ENCODE assay signal across 8 cellular contexts in the genomic region with DNA sequence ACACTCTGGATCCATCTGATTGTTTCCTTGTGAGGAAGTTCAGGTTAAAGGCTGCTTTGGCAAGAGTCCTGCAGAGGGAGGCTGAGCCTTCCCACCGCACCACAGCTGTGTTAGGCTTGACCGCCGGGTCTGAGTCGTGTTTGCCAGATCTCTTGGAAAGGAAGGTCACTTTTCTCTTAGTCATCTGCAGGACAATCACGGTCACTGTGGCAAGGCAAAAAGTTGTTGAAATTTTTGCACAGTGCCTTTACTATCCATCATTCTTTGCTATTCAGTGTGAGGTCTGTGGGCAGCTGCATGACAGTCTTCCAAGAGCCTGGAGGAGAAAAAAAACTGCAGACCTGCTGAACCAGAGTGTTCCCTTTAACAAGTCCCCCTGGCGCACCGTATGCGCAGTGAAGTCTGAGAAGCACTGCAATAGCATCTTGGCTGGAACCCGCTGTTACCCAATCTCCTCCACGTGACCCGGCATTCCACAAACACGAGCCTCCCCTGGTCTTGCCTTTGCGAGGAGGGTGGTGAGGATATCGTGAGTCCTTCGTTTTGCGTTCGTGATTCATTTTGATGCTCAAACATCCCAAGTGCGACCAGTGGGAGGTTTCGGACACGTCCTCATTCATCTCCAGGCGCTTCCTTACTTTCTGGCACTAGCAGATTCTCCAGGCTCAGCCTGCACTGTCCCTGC. TPM values are rescaled to one million over a fixed set of nuclear protein-coding genes. Genes with fewer than 3 reads are reported as not detected.
DNase-seq lines count a peak whose midpoint lies in the region; ATAC-seq and TF ChIP-seq lines count a peak whose summit lies in the region.

No MANE protein-coding gene starts in this region.

- H3K27ac Mint-ChIP-seq in activated T-cell treated with anti-CD3 and anti-CD28 coated beads, Interleukin-2, amount 50 U/mL, for 72 hours, result peak overlapping the region; percentile 85
- H3K27ac Mint-ChIP-seq in chondrocyte (ENCODE audit: unreplicated experiment), result peak overlapping the region; percentile 54

- H3K27me3 Mint-ChIP-seq in activated T-cell treated with anti-CD3 and anti-CD28 coated beads, Interleukin-2, amount 50 U/mL, for 72 hours (ENCODE audit: low read depth), result no peaks in the 10 kb centered on the region
- no peaks in the 10 kb centered on the region for H3K27me3 Mint-ChIP-seq in chondrocyte (ENCODE audit: low read depth)

- no peaks in the 10 kb centered on the region for H3K36me3 Mint-ChIP-seq in activated T-cell treated with anti-CD3 and anti-CD28 coated beads, Interleukin-2, amount 50 U/mL, for 72 hours (ENCODE audit: insufficient read depth in 2 of 2)
- H3K36me3 Mint-ChIP-seq in chondrocyte (ENCODE audit: low read depth), result no peaks in the 10 kb centered on the region

- no peak for ATAC-seq in activated T-cell treated with anti-CD3 and anti-CD28 coated beads, Interleukin-2, amount 50 U/mL, for 72 hours (replicated peaks in 1 of 2)

- H3K4me1 Mint-ChIP-seq in activated T-cell treated with anti-CD3 and anti-CD28 coated beads, Interleukin-2, amount 50 U/mL, for 72 hours (ENCODE audit: low read depth), result peaks cover 69% of the 10 kb centered on the region
- H3K4me1 Mint-ChIP-seq in chondrocyte (ENCODE audit: low read depth), result peaks cover 82% of the 10 kb centered on the region

- H3K4me3 Mint-ChIP-seq in activated T-cell treated with anti-CD3 and anti-CD28 coated beads, Interleukin-2, amount 50 U/mL, for 72 hours, result peak overlapping the region; percentile 23 to 68
- H3K4me3 Mint-ChIP-seq in chondrocyte (ENCODE audit: unreplicated experiment), result no peak overlapping the region

- no peak for TF ChIP-seq CTCF in chondrocyte (IDR thresholded peaks at IDR 0.05)

- no peaks in the 10 kb centered on the region for H3K36me3 ChIP-seq in urinary bladder (ENCODE audit: insufficient read depth)

- H3K4me1 ChIP-seq in urinary bladder (ENCODE audit: insufficient read depth), result peaks cover 5% of the 10 kb centered on the region

- no peaks in the 10 kb centered on the region for H3K9me3 Mint-ChIP-seq in activated T-cell treated with anti-CD3 and anti-CD28 coated beads, Interleukin-2, amount 50 U/mL, for 72 hours
- no peaks in the 10 kb centered on the region for H3K9me3 Mint-ChIP-seq in chondrocyte (ENCODE audit: low read depth)

- H3K27ac ChIP-seq in urinary bladder (ENCODE audit: low read depth), result peak overlapping the region; percentile 88

- no peak for DNase-seq in activated T-cell treated with anti-CD3 and anti-CD28 coated beads, Interleukin-2, amount 50 U/mL, for 72 hours
- DNase-seq in activated T-cell treated with anti-CD3 and anti-CD28 coated beads for 4 hours (no peak), chondrocyte (ENCODE audit: low spot score) (no peak), midbrain (lab: John Stamatoyannopoulos, UW) (peak; percentile 71), DMS53 (lab: John Stamatoyannopoulos, UW) (no peak)
- no peak for DNase-seq in stimulated activated CD4-positive, alpha-beta T cell treated with anti-CD3 and anti-CD28 coated beads, Interleukin-2, amount 100 ng/mL, for 24 hours
- DNase-seq in stimulated activated CD4-positive, alpha-beta T cell treated with anti-CD3 and anti-CD28 coated beads, Interleukin-12 subunit alpha, Interleukin-12 subunit beta, amount 100 ng/mL, for 4 hours, result no peak

- WGBS in urinary bladder, result 23% methylated on average over 21 of the region's 21 CpGs

- H3K4me3 ChIP-seq in urinary bladder (ENCODE audit: low read depth, low read length), result no peak overlapping the region

RNA-seq across cellular contexts. Expression of gene BIN1, which starts 23.0 kb away (rescaled TPM):
- 100 to 1,000 TPM in 1 of 2 donors, 10 to 100 TPM in 1; 87.3 to 127 TPM for total RNA-seq in activated T-cell treated with anti-CD3 and anti-CD28 coated beads, Interleukin-2, amount 50 U/mL, for 72 hours
- total RNA-seq in chondrocyte (40.0 to 64.0 TPM (median 63.6 TPM) in 3 replicates), urinary bladder (72.9 TPM)
- 149 TPM for polyA plus RNA-seq in urinary bladder
